ENCODE assay signal across 12 cellular contexts in the genomic region with DNA sequence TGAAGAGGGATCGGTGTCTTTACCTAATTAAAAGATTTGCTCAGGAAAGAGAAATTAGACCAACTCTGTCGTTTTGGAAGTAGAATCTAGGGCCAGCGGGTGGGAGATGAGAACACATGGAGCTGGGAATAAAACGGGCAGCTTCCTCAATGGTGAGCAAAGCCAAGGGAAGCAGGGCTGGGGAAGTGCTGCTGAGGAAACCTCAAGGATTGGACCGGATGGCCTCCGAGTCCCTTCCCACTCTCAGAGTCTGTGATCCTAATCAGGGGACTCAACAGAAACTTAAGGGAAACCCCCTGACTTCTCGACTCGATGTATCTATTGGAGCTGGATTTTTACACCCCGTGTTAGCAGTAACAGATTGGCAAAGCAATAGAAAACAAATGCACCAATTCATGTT. TPM values are rescaled to one million over a fixed set of nuclear protein-coding genes. Genes with fewer than 3 reads are reported as not detected.
DNase-seq lines count a peak whose midpoint lies in the region; ATAC-seq and TF ChIP-seq lines count a peak whose summit lies in the region.
"Had no signal": no experiment of that assay in that cellular context is flagged by ENCODE, and none has a peak within 500 bp of the region (broad histone marks: within the 10 kb centered on the region; RNA-seq: fewer than 3 reads in every experiment).

No MANE protein-coding gene starts in this region.

- WGBS in HUES64: 82% methylated on average over 9 of the region's 9 CpGs

- no peaks in the 10 kb centered on the region for H3K9me3 ChIP-seq in HUES64 (ENCODE audit: insufficient read depth, low read depth, low read length)

- H3K27ac Mint-ChIP-seq in activated CD4-positive, alpha-beta memory T cell treated with anti-CD3 and anti-CD28 coated beads for 36 hours: no peak overlapping the region
- no peak overlapping the region for H3K27ac Mint-ChIP-seq in activated CD4-positive, alpha-beta memory T cell treated with anti-CD3 and anti-CD28 coated beads, Interleukin-2, amount 10 ng/mL, durations not matched to agents 7 days and 5 days
- no peak overlapping the region for H3K27ac Mint-ChIP-seq in central memory CD8-positive, alpha-beta T cell (ENCODE audit: low read depth)
- H3K27ac Mint-ChIP-seq in activated T-helper 1 cell treated with anti-CD3 and anti-CD28 coated beads, Interleukin-12 subunit alpha, Interleukin-12 subunit beta, Interleukin-2, Interleukin-4 antibody, amounts not matched to agents 30 ng/mL and 10 ng/mL and 1 ng/mL, durations not matched to agents 14 hours and 24 hours and 36 hours: no peak overlapping the region

- H3K4me3 ChIP-seq in HUES64 (ENCODE audit: low read length) (no peak overlapping the region), retinal pigment epithelial cell (ENCODE audit: low read length) (peak overlapping the region; percentile 14)

- POLR2A ChIA-PET in activated CD4-positive, alpha-beta memory T cell treated with anti-CD3 and anti-CD28 coated beads for 36 hours (lab: Charles Lee): no interaction called here
- POLR2A ChIA-PET in activated CD4-positive, alpha-beta memory T cell treated with anti-CD3 and anti-CD28 coated beads, Interleukin-2, amount 10 ng/mL, durations not matched to agents 7 days and 5 days (lab: Charles Lee): no interaction called here

- TF ChIP-seq CTCF in retinal pigment epithelial cell (conservative IDR thresholded peaks at IDR 0.05; ENCODE audit: low read depth, low read length): no peak

- H3K9me3 Mint-ChIP-seq in activated CD4-positive, alpha-beta memory T cell treated with anti-CD3 and anti-CD28 coated beads for 36 hours: no peaks in the 10 kb centered on the region
- H3K9me3 Mint-ChIP-seq in activated CD4-positive, alpha-beta memory T cell treated with anti-CD3 and anti-CD28 coated beads, Interleukin-2, amount 10 ng/mL, durations not matched to agents 7 days and 5 days: no peaks in the 10 kb centered on the region
- H3K9me3 Mint-ChIP-seq in central memory CD8-positive, alpha-beta T cell: no peaks in the 10 kb centered on the region
- H3K9me3 Mint-ChIP-seq in activated T-helper 1 cell treated with anti-CD3 and anti-CD28 coated beads, Interleukin-12 subunit alpha, Interleukin-12 subunit beta, Interleukin-2, Interleukin-4 antibody, amounts not matched to agents 30 ng/mL and 10 ng/mL and 1 ng/mL, durations not matched to agents 14 hours and 24 hours and 36 hours: no peaks in the 10 kb centered on the region

- H3K9ac ChIP-seq in HUES64 (ENCODE audit: low read depth, low read length): 0 out of 2 replicates have a peak overlapping the region, but pooled peaks have one; percentile 8

- peaks cover 42% of the 10 kb centered on the region for H3K4me1 Mint-ChIP-seq in activated CD4-positive, alpha-beta memory T cell treated with anti-CD3 and anti-CD28 coated beads for 36 hours (ENCODE audit: low read depth)
- peaks cover 49% of the 10 kb centered on the region for H3K4me1 Mint-ChIP-seq in activated CD4-positive, alpha-beta memory T cell treated with anti-CD3 and anti-CD28 coated beads, Interleukin-2, amount 10 ng/mL, durations not matched to agents 7 days and 5 days
- H3K4me1 Mint-ChIP-seq in central memory CD8-positive, alpha-beta T cell: peaks cover 42% of the 10 kb centered on the region
- peaks cover 48% of the 10 kb centered on the region for H3K4me1 Mint-ChIP-seq in activated T-helper 1 cell treated with anti-CD3 and anti-CD28 coated beads, Interleukin-12 subunit alpha, Interleukin-12 subunit beta, Interleukin-2, Interleukin-4 antibody, amounts not matched to agents 30 ng/mL and 10 ng/mL and 1 ng/mL, durations not matched to agents 14 hours and 24 hours and 36 hours (ENCODE audit: low read depth)

- intact Hi-C loops in activated CD4-positive, alpha-beta memory T cell treated with anti-CD3 and anti-CD28 coated beads for 36 hours (cut with micrococcal nuclease): no loop called here
- intact Hi-C loops in activated T-helper 1 cell treated with anti-CD3 and anti-CD28 coated beads, Interleukin-12 subunit alpha, Interleukin-12 subunit beta, Interleukin-2, Interleukin-4 antibody, amounts not matched to agents 30 ng/mL and 10 ng/mL and 1 ng/mL, durations not matched to agents 14 hours and 24 hours and 36 hours (cut with micrococcal nuclease): no loop called here

- H3K36me3 Mint-ChIP-seq in activated CD4-positive, alpha-beta memory T cell treated with anti-CD3 and anti-CD28 coated beads for 36 hours: no peaks in the 10 kb centered on the region
- H3K36me3 Mint-ChIP-seq in activated CD4-positive, alpha-beta memory T cell treated with anti-CD3 and anti-CD28 coated beads, Interleukin-2, amount 10 ng/mL, durations not matched to agents 7 days and 5 days (ENCODE audit: low read depth): peaks cover 8% of the 10 kb centered on the region
- peaks cover 4% of the 10 kb centered on the region for H3K36me3 Mint-ChIP-seq in central memory CD8-positive, alpha-beta T cell (ENCODE audit: insufficient read depth)
- peaks cover 6% of the 10 kb centered on the region for H3K36me3 Mint-ChIP-seq in activated T-helper 1 cell treated with anti-CD3 and anti-CD28 coated beads, Interleukin-12 subunit alpha, Interleukin-12 subunit beta, Interleukin-2, Interleukin-4 antibody, amounts not matched to agents 30 ng/mL and 10 ng/mL and 1 ng/mL, durations not matched to agents 14 hours and 24 hours and 36 hours (ENCODE audit: low read depth)

- no peaks in the 10 kb centered on the region for H3K27me3 Mint-ChIP-seq in activated CD4-positive, alpha-beta memory T cell treated with anti-CD3 and anti-CD28 coated beads for 36 hours
- H3K27me3 Mint-ChIP-seq in activated CD4-positive, alpha-beta memory T cell treated with anti-CD3 and anti-CD28 coated beads, Interleukin-2, amount 10 ng/mL, durations not matched to agents 7 days and 5 days: peaks cover 1% of the 10 kb centered on the region
- H3K27me3 Mint-ChIP-seq in central memory CD8-positive, alpha-beta T cell: no peaks in the 10 kb centered on the region
- H3K27me3 Mint-ChIP-seq in activated T-helper 1 cell treated with anti-CD3 and anti-CD28 coated beads, Interleukin-12 subunit alpha, Interleukin-12 subunit beta, Interleukin-2, Interleukin-4 antibody, amounts not matched to agents 30 ng/mL and 10 ng/mL and 1 ng/mL, durations not matched to agents 14 hours and 24 hours and 36 hours (ENCODE audit: insufficient read depth): peaks cover 2% of the 10 kb centered on the region

- H3K4me3 Mint-ChIP-seq in activated CD4-positive, alpha-beta memory T cell treated with anti-CD3 and anti-CD28 coated beads for 36 hours: peak overlapping the region; percentile 28
- no peak overlapping the region for H3K4me3 Mint-ChIP-seq in activated CD4-positive, alpha-beta memory T cell treated with anti-CD3 and anti-CD28 coated beads, Interleukin-2, amount 10 ng/mL, durations not matched to agents 7 days and 5 days
- peak overlapping the region; percentile 85 for H3K4me3 Mint-ChIP-seq in central memory CD8-positive, alpha-beta T cell
- H3K4me3 Mint-ChIP-seq in activated T-helper 1 cell treated with anti-CD3 and anti-CD28 coated beads, Interleukin-12 subunit alpha, Interleukin-12 subunit beta, Interleukin-2, Interleukin-4 antibody, amounts not matched to agents 30 ng/mL and 10 ng/mL and 1 ng/mL, durations not matched to agents 14 hours and 24 hours and 36 hours: no peak overlapping the region

- no peaks in the 10 kb centered on the region for H3K36me3 ChIP-seq in HUES64 (ENCODE audit: insufficient read depth, low read length)

- no peak for ATAC-seq in central memory CD8-positive, alpha-beta T cell (replicated peaks; ENCODE audit: extremely low read depth, poor library complexity, severe bottlenecking)

- CTCF ChIA-PET in activated CD4-positive, alpha-beta memory T cell treated with anti-CD3 and anti-CD28 coated beads for 36 hours (lab: Charles Lee): no interaction called here
- CTCF ChIA-PET in activated CD4-positive, alpha-beta memory T cell treated with anti-CD3 and anti-CD28 coated beads, Interleukin-2, amount 10 ng/mL, durations not matched to agents 7 days and 5 days (lab: Charles Lee): interaction anchor here (0.6 kb wide), 1 partner anchor 285 kb away, joined by 3 read pairs; no protein-coding TSS in a partner anchor

- peaks cover 12% of the 10 kb centered on the region for H3K4me1 ChIP-seq in HUES64 (ENCODE audit: insufficient read depth, low read length)

- no peak overlapping the region for H3K27ac ChIP-seq in HUES64 (ENCODE audit: low read depth, low read length)

- no peaks in the 10 kb centered on the region for H3K27me3 ChIP-seq in HUES64 (ENCODE audit: insufficient read depth, low read length)

- no peak for DNase-seq in activated CD4-positive, alpha-beta memory T cell treated with anti-CD3 and anti-CD28 coated beads for 36 hours
- no peak for DNase-seq in activated CD4-positive, alpha-beta memory T cell treated with anti-CD3 and anti-CD28 coated beads, Interleukin-2, amount 10 ng/mL, durations not matched to agents 7 days and 5 days
- DNase-seq in central memory CD8-positive, alpha-beta T cell (ENCODE audit: low spot score in 2 of 2): no peak
- DNase-seq in retinal pigment epithelial cell (ENCODE audit: low read depth) (no peak), LoVo (ENCODE audit: low spot score) (no peak), Kasumi-1 (lab: John Stamatoyannopoulos, UW) (no peak)
- no peak for DNase-seq in activated T-helper 1 cell treated with anti-CD3 and anti-CD28 coated beads, Interleukin-12 subunit alpha, Interleukin-12 subunit beta, Interleukin-2, Interleukin-4 antibody, amounts not matched to agents 30 ng/mL and 10 ng/mL and 1 ng/mL, durations not matched to agents 14 hours and 24 hours and 36 hours (ENCODE audit: low spot score)
- DNase-seq: caudate nucleus, NCI-H1694, nucleus accumbens, T-helper 9 cell had no signal

RNA-seq across cellular contexts. Expression of a gene that starts 10.8 kb away (rescaled TPM):
- 1 to 10 TPM; 1.4 to 1.5 TPM for total RNA-seq in activated CD4-positive, alpha-beta memory T cell treated with anti-CD3 and anti-CD28 coated beads for 36 hours
- total RNA-seq in activated CD4-positive, alpha-beta memory T cell treated with anti-CD3 and anti-CD28 coated beads, Interleukin-2, amount 10 ng/mL, durations not matched to agents 7 days and 5 days: 1 to 10 TPM; 3.0 to 3.1 TPM
- polyA plus RNA-seq in HUES64 (2013, experiment 1 of 2): 34.1 TPM
- polyA plus RNA-seq in HUES64 (2013, experiment 2 of 2): 28.8 TPM
- 2.0 and 3.0 TPM in 2 replicates for total RNA-seq in activated T-helper 1 cell treated with anti-CD3 and anti-CD28 coated beads, Interleukin-12 subunit alpha, Interleukin-12 subunit beta, Interleukin-2, Interleukin-4 antibody, amounts not matched to agents 30 ng/mL and 10 ng/mL and 1 ng/mL, durations not matched to agents 14 hours and 24 hours and 36 hours

Comparison
In these comparisons a context has a peak if more than half of its experiments do, and no peak if none do; other contexts are left out.
1. H3K4me3 Mint-ChIP-seq: peak in activated CD4-positive, alpha-beta memory T cell treated with anti-CD3 and anti-CD28 coated beads for 36 hours (single experiment) and central memory CD8-positive, alpha-beta T cell (single experiment); none in activated CD4-positive, alpha-beta memory T cell treated with anti-CD3 and anti-CD28 coated beads, Interleukin-2, amount 10 ng/mL, durations not matched to agents 7 days and 5 days (single experiment) and activated T-helper 1 cell treated with anti-CD3 and anti-CD28 coated beads, Interleukin-12 subunit alpha, Interleukin-12 subunit beta, Interleukin-2, Interleukin-4 antibody, amounts not matched to agents 30 ng/mL and 10 ng/mL and 1 ng/mL, durations not matched to agents 14 hours and 24 hours and 36 hours (single experiment).